In the genomic region with DNA sequence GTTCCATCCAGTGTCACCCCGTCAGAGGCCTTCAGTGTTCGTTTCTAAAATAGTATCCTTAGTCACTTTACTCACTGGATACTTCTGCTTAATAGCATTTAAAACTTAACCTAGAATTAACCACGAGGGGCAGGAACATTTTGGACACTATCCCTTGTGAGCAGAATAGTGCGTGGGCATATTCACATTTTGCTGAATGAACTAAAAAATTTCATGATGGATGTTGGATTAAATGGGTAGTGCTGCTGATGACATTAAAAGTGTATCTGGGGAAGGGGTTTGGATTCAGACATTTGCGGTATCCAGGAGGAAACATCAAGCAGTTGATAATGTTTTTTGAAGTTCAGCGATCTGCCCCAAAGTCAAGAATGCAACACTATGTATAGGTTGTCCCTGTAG, we compare ENCODE assay signal across 8 cellular contexts. TPM values are rescaled to one million over a fixed set of nuclear protein-coding genes. Genes with fewer than 3 reads are reported as not detected.
A peak's percentile ranks its signal among the peaks of the same experiment; 100 is the strongest.
DNase-seq lines count a peak whose midpoint lies in the region; ATAC-seq and TF ChIP-seq lines count a peak whose summit lies in the region.

No MANE protein-coding gene starts in this region.

- H3F3A ChIP-seq in GM23248 (ENCODE audit: insufficient read depth), result peaks cover 52% of the 10 kb centered on the region

- H3K36me3 ChIP-seq in GM23248 (ENCODE audit: low read depth), result peaks cover 20% of the 10 kb centered on the region
- H3K36me3 ChIP-seq in skeletal muscle tissue (ENCODE audit: control insufficient read depth in 3 of 3, insufficient read depth in 3 of 3, low read length in 3 of 3), result peaks cover 20 to 26% (median 25%) of the 10 kb centered on the region in 3 donors

- in situ Hi-C loops in GM23248 (cut with MboI), result no loop called here

- peak; percentile 1; the same call in 2 of the 3 replicates for ATAC-seq in SK-N-SH treated with all-trans-retinoic acid at 6 μM for 48 hours

- peak overlapping the region; percentile 91 for H3K4me3 ChIP-seq in GM23248
- H3K4me3 ChIP-seq in fibroblast of villous mesenchyme (ENCODE audit: low read depth, low read length), result peak overlapping the region; percentile 95
- H3K4me3 ChIP-seq in skeletal muscle tissue (ENCODE audit: low read length in 3 of 3), result peak overlapping the region; percentile 87 to 98 (median 97)

- H3K9ac ChIP-seq in GM23248 (peak overlapping the region; percentile 98), skeletal muscle tissue (ENCODE audit: low read depth in 1 of 3, low read length in 3 of 3) (peak overlapping the region; percentile 94 to 99 (median 99))

- WGBS in GM23248 (ENCODE audit: low coverage in 1 of 2, low lambda C conversion rate in 2 of 2, missing lambda C conversion rate in 2 of 2), 2 experiments, result 9 to 13% methylated on average over 6 of the region's 6 CpGs

- peaks cover 41% of the 10 kb centered on the region for H3K79me2 ChIP-seq in GM23248 (ENCODE audit: insufficient read depth)

- H3K4me1 ChIP-seq in GM23248 (ENCODE audit: insufficient read depth) (peaks cover 12% of the 10 kb centered on the region; the same call in 1 of the 2 replicates), skeletal muscle tissue (ENCODE audit: control insufficient read depth in 3 of 3, insufficient read depth in 3 of 3, low read length in 3 of 3) (peaks cover 11 to 21% (median 17%) of the 10 kb centered on the region in 3 donors)

- H3K9me3 ChIP-seq in GM23248 (ENCODE audit: low read depth) (no peaks in the 10 kb centered on the region), skeletal muscle tissue (ENCODE audit: control insufficient read depth in 3 of 3, low read length in 3 of 3) (no peaks in the 10 kb centered on the region)

- TF ChIP-seq CTCF in fibroblast of villous mesenchyme (IDR thresholded peaks at IDR 0.05; ENCODE audit: insufficient read depth, low read depth, low read length), result no peak

- H3K9me2 ChIP-seq in GM23248 (ENCODE audit: insufficient read depth), result no peaks in the 10 kb centered on the region

- H4K20me1 ChIP-seq in GM23248 (ENCODE audit: insufficient read depth), result no peaks in the 10 kb centered on the region

- peak overlapping the region; percentile 83 for H2AFZ ChIP-seq in GM23248

- H3K27ac ChIP-seq in GM23248 (peak overlapping the region; percentile 94), skeletal muscle tissue (ENCODE audit: low read depth, low read length) (peak overlapping the region; percentile 99)

- H3K27me3 ChIP-seq in GM23248 (replicated peaks; ENCODE audit: insufficient read depth) (no peaks in the 10 kb centered on the region), skeletal muscle tissue (ENCODE audit: control insufficient read depth in 3 of 3, insufficient read depth in 3 of 3, low read length in 3 of 3) (no peaks in the 10 kb centered on the region)

- DNase-seq in GM23248 (peak; percentile 49), fibroblast of villous mesenchyme (ENCODE audit: low read depth) (no peak), OCI-M2 (lab: John Stamatoyannopoulos, UW; ENCODE audit: unreplicated experiment) (no peak), glomerular visceral epithelial cell (ENCODE audit: extremely low spot score) (no peak), AG20443 (ENCODE audit: low spot score) (no peak), NCI-H446 (lab: John Stamatoyannopoulos, UW) (no peak)

- peak overlapping the region; percentile 83 for H3K4me2 ChIP-seq in GM23248 (ENCODE audit: unreplicated experiment)

TF ChIP-seq in SK-N-SH treated with all-trans-retinoic acid at 6 μM for 48 hours, 23 proteins besides CTCF, POLR2A, EP300 and RAD21:
- TF ChIP-seq CSDC2 (CRISPR knock-in tag; IDR thresholded peaks at IDR 0.05) (no peak), SNAI2 (CRISPR knock-in tag; IDR thresholded peaks at IDR 0.05) (no peak), ZNF70 (CRISPR knock-in tag; IDR thresholded peaks at IDR 0.05) (no peak), TOX (CRISPR knock-in tag; IDR thresholded peaks at IDR 0.05; ENCODE audit: borderline replicate concordance) (no peak), ZNF8 (CRISPR knock-in tag; IDR thresholded peaks at IDR 0.05) (no peak), OSR1 (CRISPR knock-in tag; IDR thresholded peaks at IDR 0.05) (no peak), RARB (CRISPR knock-in tag; IDR thresholded peaks at IDR 0.05) (no peak), TCF4 (CRISPR knock-in tag; IDR thresholded peaks at IDR 0.05; ENCODE audit: borderline replicate concordance) (no peak), PPARA (CRISPR knock-in tag; IDR thresholded peaks at IDR 0.05; ENCODE audit: borderline replicate concordance) (no peak), ISL1 (CRISPR knock-in tag; IDR thresholded peaks at IDR 0.05) (no peak), ZC3H10 (CRISPR knock-in tag; IDR thresholded peaks at IDR 0.05) (no peak), ESRRG (CRISPR knock-in tag; IDR thresholded peaks at IDR 0.05) (no peak), ZFP3 (CRISPR knock-in tag; IDR thresholded peaks at IDR 0.05) (no peak), GLIS3 (CRISPR knock-in tag; IDR thresholded peaks at IDR 0.05) (no peak), ZFP30 (CRISPR knock-in tag; IDR thresholded peaks at IDR 0.05) (no peak)
- TF ChIP-seq, protein P1, sequence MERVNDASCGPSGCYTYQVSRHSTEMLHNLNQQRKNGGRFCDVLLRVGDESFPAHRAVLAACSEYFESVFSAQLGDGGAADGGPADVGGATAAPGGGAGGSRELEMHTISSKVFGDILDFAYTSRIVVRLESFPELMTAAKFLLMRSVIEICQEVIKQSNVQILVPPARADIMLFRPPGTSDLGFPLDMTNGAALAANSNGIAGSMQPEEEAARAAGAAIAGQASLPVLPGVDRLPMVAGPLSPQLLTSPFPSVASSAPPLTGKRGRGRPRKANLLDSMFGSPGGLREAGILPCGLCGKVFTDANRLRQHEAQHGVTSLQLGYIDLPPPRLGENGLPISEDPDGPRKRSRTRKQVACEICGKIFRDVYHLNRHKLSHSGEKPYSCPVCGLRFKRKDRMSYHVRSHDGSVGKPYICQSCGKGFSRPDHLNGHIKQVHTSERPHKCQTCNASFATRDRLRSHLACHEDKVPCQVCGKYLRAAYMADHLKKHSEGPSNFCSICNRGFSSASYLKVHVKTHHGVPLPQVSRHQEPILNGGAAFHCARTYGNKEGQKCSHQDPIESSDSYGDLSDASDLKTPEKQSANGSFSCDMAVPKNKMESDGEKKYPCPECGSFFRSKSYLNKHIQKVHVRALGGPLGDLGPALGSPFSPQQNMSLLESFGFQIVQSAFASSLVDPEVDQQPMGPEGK (CRISPR knock-in tag; IDR thresholded peaks at IDR 0.05; ENCODE audit: borderline replicate concordance), result no peak
- TF ChIP-seq, protein P2, sequence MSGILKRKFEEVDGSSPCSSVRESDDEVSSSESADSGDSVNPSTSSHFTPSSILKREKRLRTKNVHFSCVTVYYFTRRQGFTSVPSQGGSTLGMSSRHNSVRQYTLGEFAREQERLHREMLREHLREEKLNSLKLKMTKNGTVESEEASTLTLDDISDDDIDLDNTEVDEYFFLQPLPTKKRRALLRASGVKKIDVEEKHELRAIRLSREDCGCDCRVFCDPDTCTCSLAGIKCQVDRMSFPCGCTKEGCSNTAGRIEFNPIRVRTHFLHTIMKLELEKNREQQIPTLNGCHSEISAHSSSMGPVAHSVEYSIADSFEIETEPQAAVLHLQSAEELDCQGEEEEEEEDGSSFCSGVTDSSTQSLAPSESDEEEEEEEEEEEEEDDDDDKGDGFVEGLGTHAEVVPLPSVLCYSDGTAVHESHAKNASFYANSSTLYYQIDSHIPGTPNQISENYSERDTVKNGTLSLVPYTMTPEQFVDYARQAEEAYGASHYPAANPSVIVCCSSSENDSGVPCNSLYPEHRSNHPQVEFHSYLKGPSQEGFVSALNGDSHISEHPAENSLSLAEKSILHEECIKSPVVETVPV (CRISPR knock-in tag; IDR thresholded peaks at IDR 0.05), result no peak
- TF ChIP-seq, protein P3, sequence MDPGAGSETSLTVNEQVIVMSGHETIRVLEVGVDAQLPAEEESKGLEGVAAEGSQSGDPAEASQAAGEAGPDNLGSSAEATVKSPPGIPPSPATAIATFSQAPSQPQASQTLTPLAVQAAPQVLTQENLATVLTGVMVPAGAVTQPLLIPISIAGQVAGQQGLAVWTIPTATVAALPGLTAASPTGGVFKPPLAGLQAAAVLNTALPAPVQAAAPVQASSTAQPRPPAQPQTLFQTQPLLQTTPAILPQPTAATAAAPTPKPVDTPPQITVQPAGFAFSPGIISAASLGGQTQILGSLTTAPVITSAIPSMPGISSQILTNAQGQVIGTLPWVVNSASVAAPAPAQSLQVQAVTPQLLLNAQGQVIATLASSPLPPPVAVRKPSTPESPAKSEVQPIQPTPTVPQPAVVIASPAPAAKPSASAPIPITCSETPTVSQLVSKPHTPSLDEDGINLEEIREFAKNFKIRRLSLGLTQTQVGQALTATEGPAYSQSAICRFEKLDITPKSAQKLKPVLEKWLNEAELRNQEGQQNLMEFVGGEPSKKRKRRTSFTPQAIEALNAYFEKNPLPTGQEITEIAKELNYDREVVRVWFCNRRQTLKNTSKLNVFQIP (CRISPR knock-in tag; IDR thresholded peaks at IDR 0.05; ENCODE audit: borderline replicate concordance, low read depth), result no peak

RNA-seq across cellular contexts. Expression of a gene that starts 0.8 kb away (rescaled TPM):
- 21.4 and 34.3 TPM in 2 replicates for total RNA-seq in GM23248 (2014; rRNA removed; shearing (Covaris generic))
- polyA plus RNA-seq in GM23248 (2016; fragmentation: Nextera tagmentation; extraction: Ambion mirVana), result 24.0 and 27.5 TPM in 2 replicates
- total RNA-seq in fibroblast of villous mesenchyme (22.9 and 35.4 TPM in 2 replicates), skeletal muscle tissue (15.7 TPM)

RNA-seq across cellular contexts. Expression of a gene that starts 53.1 kb away (rescaled TPM):
- 176 and 181 TPM in 2 replicates for total RNA-seq in GM23248 (2014; rRNA removed; shearing (Covaris generic))
- 127 TPM in 2 replicates for polyA plus RNA-seq in GM23248 (2016; fragmentation: Nextera tagmentation; extraction: Ambion mirVana)
- total RNA-seq in fibroblast of villous mesenchyme, result 172 and 240 TPM in 2 replicates
- 192 TPM for total RNA-seq in skeletal muscle tissue
